Comparison of ENCODE assay signal across 24 cellular contexts in the genomic region with DNA sequence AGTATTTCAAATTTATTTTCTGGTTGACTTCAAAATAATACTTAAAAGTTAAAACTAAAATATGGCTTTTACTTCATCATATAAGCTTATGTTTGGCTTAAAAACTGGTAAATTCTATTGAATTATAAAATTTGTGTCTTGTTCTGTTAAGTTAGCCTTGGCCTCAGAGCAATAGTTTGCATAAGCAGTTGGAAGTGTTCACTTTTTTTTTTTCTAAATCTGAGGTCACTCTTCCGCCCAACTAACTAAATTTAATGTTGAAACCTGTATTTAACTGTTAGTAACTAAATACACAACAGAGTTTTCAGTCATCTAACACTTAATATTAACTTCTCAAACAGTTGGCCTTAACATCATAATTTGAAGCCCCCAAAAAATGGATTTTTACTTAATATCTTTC.
"Had no signal": no experiment of that assay in that cellular context is flagged by ENCODE, and none has a peak within 500 bp of the region (broad histone marks: within the 10 kb centered on the region; RNA-seq: fewer than 3 reads in every experiment).

No MANE protein-coding gene starts in this region.

- H3K27me3 ChIP-seq: heart left ventricle, ovary, tibial nerve, uterus had no signal

- H3K9me3 ChIP-seq: mucosa of descending colon, ovary, uterus had no signal

- H3K4me1 ChIP-seq: heart left ventricle, psoas muscle, uterus had no signal

- H3K36me3 ChIP-seq: heart left ventricle, ovary, tibial nerve, uterus had no signal

- H3K27ac ChIP-seq: ovary, psoas muscle, tibial nerve, uterus had no signal

- DNase-seq: glutamatergic neuron; hypothalamus; immature natural killer cell; kidney; midbrain; mucosa of descending colon; naive thymus-derived CD4-positive, alpha-beta T cell; ovary; posterior cingulate gyrus; psoas muscle; stimulated activated CD4-positive, alpha-beta T cell treated with anti-CD3 and anti-CD28 coated beads, Interleukin-1b, Interleukin-23, amount 100 ng/mL, for 48 hours; stimulated activated CD4-positive, alpha-beta T cell treated with anti-CD3 and anti-CD28 coated beads, Interleukin-2, amount 100 ng/mL, for 48 hours; stimulated activated CD4-positive, alpha-beta T cell treated with anti-CD3 and anti-CD28 coated beads, Interleukin-4, amount 100 ng/mL, for 4 hours; stimulated activated CD8-positive, alpha-beta memory T cell treated with anti-CD3 and anti-CD28 coated beads, Interleukin-4, amount 100 ng/mL, for 48 hours; stimulated activated naive CD4-positive, alpha-beta T cell treated with Interleukin-2 at 50 U/mL for 16 hours; stimulated activated naive CD8-positive, alpha-beta T cell treated with anti-CD3 and anti-CD28 coated beads, Interleukin-15, amount 100 ng/mL, for 72 hours; substantia nigra; uterus had no signal

- ATAC-seq: mucosa of descending colon; naive thymus-derived CD4-positive, alpha-beta T cell; natural killer cell treated with Interleukin-12 subunit alpha and Interleukin-12 subunit beta and Interleukin-15 and Interleukin-18, amount 100 ng/mL, for 72 hours; stimulated activated memory B cell treated with anti-CD40 and anti-IgM and Interleukin-4, amounts not matched to agents 10 μg/mL and 1 μg/mL and 100 μg/mL, for 72 hours; stimulated activated naive CD8-positive, alpha-beta T cell treated with anti-CD3 and anti-CD28 coated beads, Interleukin-15, amount 100 ng/mL, for 72 hours had no signal

- H3K4me3 ChIP-seq: heart left ventricle, lung, mucosa of descending colon, ovary, psoas muscle, smooth muscle cell, tibial nerve, uterus had no signal
